Comparison of ENCODE assay signal across 1 cellular context in genomic region chr11:31120428-31120827, GRCh38.
TF ChIP-seq lines count a peak whose summit lies in the region.

No MANE protein-coding gene starts in this region.

TF ChIP-seq in GM12878, 131 proteins besides CTCF, POLR2A, EP300 and RAD21:
- TF ChIP-seq ETV6 (conservative IDR thresholded peaks at IDR 0.05 in 1 of 2, IDR thresholded peaks at IDR 0.05 in 1 of 2; ENCODE audit: borderline replicate concordance in 1 of 2, low read depth in 1 of 2), result no peak
- peak; percentile 46 for TF ChIP-seq BCL3 (IDR thresholded peaks at IDR 0.05; ENCODE audit: borderline replicate concordance, insufficient read depth, low read depth, low read length, poor library complexity, severe bottlenecking)
